ENCODE assay signal across 8 cellular contexts in the genomic region with DNA sequence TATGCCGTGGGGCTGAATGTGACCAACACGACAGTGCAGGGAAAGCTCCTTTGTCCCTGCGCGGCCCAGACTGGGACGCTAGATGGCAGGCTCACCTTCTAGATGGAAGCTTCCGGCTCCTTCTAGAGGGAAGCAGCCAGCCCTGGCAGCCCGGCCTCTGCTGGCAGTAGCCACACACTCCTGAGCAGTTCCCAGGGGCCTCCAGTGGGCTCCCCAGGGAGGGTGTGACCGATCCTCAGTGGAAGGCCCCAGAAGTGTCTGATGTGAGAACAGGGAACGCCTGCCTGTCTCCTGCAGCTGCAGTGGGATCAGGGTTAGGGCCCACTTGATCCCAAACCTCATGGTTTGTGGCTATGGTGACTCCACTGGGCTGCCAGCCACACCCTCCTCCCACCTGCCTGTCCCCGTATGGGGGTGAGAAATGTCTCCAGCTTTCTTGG. TPM values are rescaled to one million over a fixed set of nuclear protein-coding genes. Genes with fewer than 3 reads are reported as not detected.
DNase-seq lines count a peak whose midpoint lies in the region; ATAC-seq and TF ChIP-seq lines count a peak whose summit lies in the region.

No MANE protein-coding gene starts in this region.

- H3K36me3 Mint-ChIP-seq in GM23338 (ENCODE audit: low read depth) (peaks cover 5% of the 10 kb centered on the region; the same call in 2 of the 3 replicates), neural progenitor cell (no peaks in the 10 kb centered on the region)
- H3K36me3 Mint-ChIP-seq in activated T-cell treated with anti-CD3 and anti-CD28 coated beads, Interleukin-2, amount 50 U/mL, for 24 hours (ENCODE audit: low read depth), result no peaks in the 10 kb centered on the region

- DNase-seq in EL (peak; percentile 84), GM23338 (ENCODE audit: low spot score) (peak; percentile 96), LHCN-M2 (ENCODE audit: low read depth) (peak; percentile 73), Panc1 (ENCODE audit: low read depth, low spot score) (peak; percentile 68), fibroblast of gingiva (ENCODE audit: low read depth) (peak; percentile 75), neural progenitor cell (ENCODE audit: low spot score) (peak; percentile 94), stomach (peak; percentile 89)
- peak; percentile 86 for DNase-seq in activated T-cell treated with anti-CD3 and anti-CD28 coated beads, Interleukin-2, amount 50 U/mL, for 24 hours

- 0 out of 2 replicates have a peak, but pooled peaks cover 7% of the 10 kb centered on the region for H3K9me2 ChIP-seq in GM23338 (ENCODE audit: insufficient read depth)

- CTCF ChIA-PET in Panc1 (lab: Charles Lee), result interaction anchor here (0.6 to 1.5 kb wide), 11 partner anchors 17 to 896 kb away, joined by 3 to 9 read pairs (median 4); no protein-coding TSS in a partner anchor

- no peak overlapping the region for H3K27ac Mint-ChIP-seq in GM23338
- no peak overlapping the region for H3K27ac Mint-ChIP-seq in activated T-cell treated with anti-CD3 and anti-CD28 coated beads, Interleukin-2, amount 50 U/mL, for 24 hours
- H3K27ac Mint-ChIP-seq in neural progenitor cell, result peak overlapping the region; percentile 74

- ATAC-seq in GM23338 (peak; percentile 100), Panc1 (peak; percentile 100)

- intact Hi-C loops in Panc1 (cut with micrococcal nuclease; ENCODE audit: unreplicated experiment) (loop anchor here (5.0 to 10.0 kb wide), 3 partner anchors 298 to 910 kb away; no protein-coding TSS in a partner anchor), stomach (cut with DNase I; ENCODE audit: low total_unique reads) (no loop called here)

- H3K27me3 Mint-ChIP-seq in GM23338 (ENCODE audit: insufficient read depth, low read depth, poor library complexity) (no peaks in the 10 kb centered on the region), neural progenitor cell (ENCODE audit: insufficient read depth, low read depth) (peaks cover 3% of the 10 kb centered on the region)
- no peaks in the 10 kb centered on the region for H3K27me3 Mint-ChIP-seq in activated T-cell treated with anti-CD3 and anti-CD28 coated beads, Interleukin-2, amount 50 U/mL, for 24 hours

- no TSS peak for BruUV-seq in Panc1 (replicated peaks; lab: Mats Ljungman, UMichigan)

- H3K4me2 ChIP-seq in GM23338, result no peak overlapping the region
- no peak overlapping the region for H3K4me2 ChIP-seq in neural progenitor cell

- H3K27me3 ChIP-seq in GM23338 (ENCODE audit: insufficient read depth), result no peaks in the 10 kb centered on the region
- H3K27me3 ChIP-seq in Panc1 (ENCODE audit: control insufficient read depth, insufficient read depth, low read length), result no peaks in the 10 kb centered on the region
- H3K27me3 ChIP-seq in neural progenitor cell, result no peaks in the 10 kb centered on the region
- H3K27me3 ChIP-seq in stomach, result no peaks in the 10 kb centered on the region

- no peaks in the 10 kb centered on the region for H4K20me1 ChIP-seq in GM23338 (replicated peaks; ENCODE audit: insufficient read depth)
- no peaks in the 10 kb centered on the region for H4K20me1 ChIP-seq in neural progenitor cell (ENCODE audit: low read depth)

- H3K4me1 ChIP-seq in GM23338 (ENCODE audit: insufficient read depth) (no peaks in the 10 kb centered on the region), Panc1 (ENCODE audit: control insufficient read depth, insufficient read depth, low read length) (0 out of 2 replicates have a peak, but pooled peaks cover 4% of the 10 kb centered on the region), neural progenitor cell (no peaks in the 10 kb centered on the region), stomach (peaks cover 0 to 7% (median 3%) of the 10 kb centered on the region in 4 donors)

- no peak for TF ChIP-seq EP300 in stomach (IDR thresholded peaks at IDR 0.05)

- H3K79me2 ChIP-seq in GM23338 (replicated peaks; ENCODE audit: insufficient read depth) (no peaks in the 10 kb centered on the region), neural progenitor cell (ENCODE audit: low read depth) (no peaks in the 10 kb centered on the region)

- H3K4me3 Mint-ChIP-seq in GM23338, result no peak overlapping the region
- H3K4me3 Mint-ChIP-seq in activated T-cell treated with anti-CD3 and anti-CD28 coated beads, Interleukin-2, amount 50 U/mL, for 24 hours, result no peak overlapping the region
- no peak overlapping the region for H3K4me3 Mint-ChIP-seq in neural progenitor cell

- H2AFZ ChIP-seq in GM23338, result no peak overlapping the region
- H2AFZ ChIP-seq in neural progenitor cell (replicated peaks), result peak overlapping the region; percentile 81

- no peak for TF ChIP-seq POLR2A in stomach (IDR thresholded peaks at IDR 0.05)

- H3K9ac ChIP-seq in neural progenitor cell, result no peak overlapping the region

- H3K4me3 ChIP-seq in GM23338 (no peak overlapping the region), Panc1 (ENCODE audit: low read depth in 2 of 2, low read length in 2 of 2) (no peak overlapping the region), neural progenitor cell (no peak overlapping the region), stomach (no peak overlapping the region)

- H3F3A ChIP-seq in GM23338 (replicated peaks; ENCODE audit: low read depth), result no peaks in the 10 kb centered on the region
- H3F3A ChIP-seq in neural progenitor cell (ENCODE audit: low read depth), result no peaks in the 10 kb centered on the region

- no peaks in the 10 kb centered on the region for H3K9me3 ChIP-seq in Panc1 (ENCODE audit: control insufficient read depth, insufficient read depth, low read depth, low read length)
- H3K9me3 ChIP-seq in neural progenitor cell (ENCODE audit: low read depth), result no peaks in the 10 kb centered on the region
- no peaks in the 10 kb centered on the region for H3K9me3 ChIP-seq in stomach

- no peaks in the 10 kb centered on the region for H3K36me3 ChIP-seq in GM23338 (ENCODE audit: insufficient read depth)
- no peaks in the 10 kb centered on the region for H3K36me3 ChIP-seq in Panc1 (ENCODE audit: control insufficient read depth, insufficient read depth, low read length)
- H3K36me3 ChIP-seq in neural progenitor cell, result no peaks in the 10 kb centered on the region
- no peaks in the 10 kb centered on the region for H3K36me3 ChIP-seq in stomach

- WGBS in stomach, 5 donors, result 2 to 6% (median 4%) methylated on average over 9 to 10 of the region's 10 CpGs

- H3K27ac ChIP-seq in GM23338 (ENCODE audit: low read depth), result no peak overlapping the region
- H3K27ac ChIP-seq in Panc1 (ENCODE audit: low read length), result peak overlapping the region; percentile 67
- no peak overlapping the region for H3K27ac ChIP-seq in neural progenitor cell
- H3K27ac ChIP-seq in stomach, result no peak overlapping the region

- TF ChIP-seq CTCF in GM23338 (conservative IDR thresholded peaks at IDR 0.05; ENCODE audit: low read depth in 2 of 2), result peak; percentile 73 to 99
- TF ChIP-seq CTCF in Panc1 (IDR thresholded peaks at IDR 0.05), result peak; percentile 92
- peak; percentile 85 for TF ChIP-seq CTCF in neural progenitor cell (IDR thresholded peaks at IDR 0.05)
- peak in 5 of 7 experiments; percentile 76 to 89 (median 82) for TF ChIP-seq CTCF in stomach (IDR thresholded peaks at IDR 0.05)

- no peaks in the 10 kb centered on the region for H3K4me1 Mint-ChIP-seq in GM23338
- peaks cover 4% of the 10 kb centered on the region for H3K4me1 Mint-ChIP-seq in activated T-cell treated with anti-CD3 and anti-CD28 coated beads, Interleukin-2, amount 50 U/mL, for 24 hours (ENCODE audit: low read depth)
- H3K4me1 Mint-ChIP-seq in neural progenitor cell, result no peaks in the 10 kb centered on the region

- H3K9me3 Mint-ChIP-seq in GM23338 (peaks cover 11% of the 10 kb centered on the region; the same call in 2 of the 3 replicates), neural progenitor cell (peaks cover 7% of the 10 kb centered on the region)
- H3K9me3 Mint-ChIP-seq in activated T-cell treated with anti-CD3 and anti-CD28 coated beads, Interleukin-2, amount 50 U/mL, for 24 hours, result no peaks in the 10 kb centered on the region

- in situ Hi-C loops in Panc1 (cut with HindIII; ENCODE audit: low pct_unique_long_range_greater_than_20kb, low sequenced_read_pairs), result no loop called here

- POLR2A ChIA-PET in Panc1 (lab: Charles Lee), result interaction anchor here (0.6 kb wide), 1 partner anchor 311 kb away, joined by 3 read pairs; no protein-coding TSS in a partner anchor

TF ChIP-seq in GM23338, 12 proteins besides CTCF, POLR2A, EP300 and RAD21 (continues in another document):
- TF ChIP-seq POLR2AphosphoS5 (IDR thresholded peaks at IDR 0.05; ENCODE audit: low read depth) (no peak), CREB1 (CRISPR knock-in tag; IDR thresholded peaks at IDR 0.05; ENCODE audit: low read depth) (no peak), ZNF331 (CRISPR knock-in tag; IDR thresholded peaks at IDR 0.05; ENCODE audit: low read depth) (no peak), STAT1 (IDR thresholded peaks at IDR 0.05; ENCODE audit: unreplicated experiment) (no peak), JUNB (IDR thresholded peaks at IDR 0.05; ENCODE audit: unreplicated experiment) (no peak)

RNA-seq across cellular contexts. Expression of a gene that starts 48.5 kb away (rescaled TPM):
- total RNA-seq in GM23338 (2014; rRNA removed; shearing (Covaris generic)), result 200 and 211 TPM in 2 replicates
- polyA plus RNA-seq in GM23338 (2016; fragmentation: Nextera tagmentation; extraction: Ambion mirVana) (163 and 175 TPM in 2 replicates), stomach (10 to 100 TPM; 12.6 to 26.7 (median 21.5) TPM)
- total RNA-seq in LHCN-M2 (2014; rRNA removed) (62.1 and 71.7 TPM in 2 replicates), Panc1 (2021; ENCODE audit: unreplicated experiment) (207 TPM), neural progenitor cell (ENCODE audit: low replicate concordance) (121 and 214 TPM in 2 replicates), stomach (100 to 1,000 TPM in 1 of 5 donors, 10 to 100 TPM in 4; 18.1 to 124 (median 67.9) TPM)
- 16.6 TPM for polyA plus RNA-seq in LHCN-M2 (2012)
- polyA plus RNA-seq in Panc1 (2012; ENCODE audit: insufficient read length), result 118 TPM
